ENCODE assay signal across 1 cellular context in genomic region chr15:28920781-28921331, GRCh38.
TF ChIP-seq lines count a peak whose summit lies in the region.

No MANE protein-coding gene starts in this region.

TF ChIP-seq in WTC11, 78 proteins besides CTCF, POLR2A, EP300 and RAD21 (continued from another document):
- TF ChIP-seq, protein P1, sequence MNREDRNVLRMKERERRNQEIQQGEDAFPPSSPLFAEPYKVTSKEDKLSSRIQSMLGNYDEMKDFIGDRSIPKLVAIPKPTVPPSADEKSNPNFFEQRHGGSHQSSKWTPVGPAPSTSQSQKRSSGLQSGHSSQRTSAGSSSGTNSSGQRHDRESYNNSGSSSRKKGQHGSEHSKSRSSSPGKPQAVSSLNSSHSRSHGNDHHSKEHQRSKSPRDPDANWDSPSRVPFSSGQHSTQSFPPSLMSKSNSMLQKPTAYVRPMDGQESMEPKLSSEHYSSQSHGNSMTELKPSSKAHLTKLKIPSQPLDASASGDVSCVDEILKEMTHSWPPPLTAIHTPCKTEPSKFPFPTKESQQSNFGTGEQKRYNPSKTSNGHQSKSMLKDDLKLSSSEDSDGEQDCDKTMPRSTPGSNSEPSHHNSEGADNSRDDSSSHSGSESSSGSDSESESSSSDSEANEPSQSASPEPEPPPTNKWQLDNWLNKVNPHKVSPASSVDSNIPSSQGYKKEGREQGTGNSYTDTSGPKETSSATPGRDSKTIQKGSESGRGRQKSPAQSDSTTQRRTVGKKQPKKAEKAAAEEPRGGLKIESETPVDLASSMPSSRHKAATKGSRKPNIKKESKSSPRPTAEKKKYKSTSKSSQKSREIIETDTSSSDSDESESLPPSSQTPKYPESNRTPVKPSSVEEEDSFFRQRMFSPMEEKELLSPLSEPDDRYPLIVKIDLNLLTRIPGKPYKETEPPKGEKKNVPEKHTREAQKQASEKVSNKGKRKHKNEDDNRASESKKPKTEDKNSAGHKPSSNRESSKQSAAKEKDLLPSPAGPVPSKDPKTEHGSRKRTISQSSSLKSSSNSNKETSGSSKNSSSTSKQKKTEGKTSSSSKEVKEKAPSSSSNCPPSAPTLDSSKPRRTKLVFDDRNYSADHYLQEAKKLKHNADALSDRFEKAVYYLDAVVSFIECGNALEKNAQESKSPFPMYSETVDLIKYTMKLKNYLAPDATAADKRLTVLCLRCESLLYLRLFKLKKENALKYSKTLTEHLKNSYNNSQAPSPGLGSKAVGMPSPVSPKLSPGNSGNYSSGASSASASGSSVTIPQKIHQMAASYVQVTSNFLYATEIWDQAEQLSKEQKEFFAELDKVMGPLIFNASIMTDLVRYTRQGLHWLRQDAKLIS (CRISPR knock-in tag; IDR thresholded peaks at IDR 0.05; ENCODE audit: borderline replicate concordance): no peak
- TF ChIP-seq SOX15 (CRISPR knock-in tag; IDR thresholded peaks at IDR 0.05) (no peak), USF1 (CRISPR knock-in tag; IDR thresholded peaks at IDR 0.05) (no peak), RELA (CRISPR knock-in tag; IDR thresholded peaks at IDR 0.05; ENCODE audit: borderline replicate concordance) (no peak), TEAD4 (CRISPR knock-in tag; IDR thresholded peaks at IDR 0.05) (no peak), USF2 (CRISPR knock-in tag; IDR thresholded peaks at IDR 0.05) (no peak), EMX1 (CRISPR knock-in tag; IDR thresholded peaks at IDR 0.05) (no peak), ZNF121 (CRISPR knock-in tag; IDR thresholded peaks at IDR 0.05) (no peak), ZNF232 (CRISPR knock-in tag; IDR thresholded peaks at IDR 0.05) (no peak), ZNF281 (CRISPR knock-in tag; IDR thresholded peaks at IDR 0.05) (no peak), MYBL2 (CRISPR knock-in tag; IDR thresholded peaks at IDR 0.05) (no peak), KAT7 (CRISPR knock-in tag; IDR thresholded peaks at IDR 0.05; ENCODE audit: borderline replicate concordance) (no peak)
- TF ChIP-seq, protein P2, sequence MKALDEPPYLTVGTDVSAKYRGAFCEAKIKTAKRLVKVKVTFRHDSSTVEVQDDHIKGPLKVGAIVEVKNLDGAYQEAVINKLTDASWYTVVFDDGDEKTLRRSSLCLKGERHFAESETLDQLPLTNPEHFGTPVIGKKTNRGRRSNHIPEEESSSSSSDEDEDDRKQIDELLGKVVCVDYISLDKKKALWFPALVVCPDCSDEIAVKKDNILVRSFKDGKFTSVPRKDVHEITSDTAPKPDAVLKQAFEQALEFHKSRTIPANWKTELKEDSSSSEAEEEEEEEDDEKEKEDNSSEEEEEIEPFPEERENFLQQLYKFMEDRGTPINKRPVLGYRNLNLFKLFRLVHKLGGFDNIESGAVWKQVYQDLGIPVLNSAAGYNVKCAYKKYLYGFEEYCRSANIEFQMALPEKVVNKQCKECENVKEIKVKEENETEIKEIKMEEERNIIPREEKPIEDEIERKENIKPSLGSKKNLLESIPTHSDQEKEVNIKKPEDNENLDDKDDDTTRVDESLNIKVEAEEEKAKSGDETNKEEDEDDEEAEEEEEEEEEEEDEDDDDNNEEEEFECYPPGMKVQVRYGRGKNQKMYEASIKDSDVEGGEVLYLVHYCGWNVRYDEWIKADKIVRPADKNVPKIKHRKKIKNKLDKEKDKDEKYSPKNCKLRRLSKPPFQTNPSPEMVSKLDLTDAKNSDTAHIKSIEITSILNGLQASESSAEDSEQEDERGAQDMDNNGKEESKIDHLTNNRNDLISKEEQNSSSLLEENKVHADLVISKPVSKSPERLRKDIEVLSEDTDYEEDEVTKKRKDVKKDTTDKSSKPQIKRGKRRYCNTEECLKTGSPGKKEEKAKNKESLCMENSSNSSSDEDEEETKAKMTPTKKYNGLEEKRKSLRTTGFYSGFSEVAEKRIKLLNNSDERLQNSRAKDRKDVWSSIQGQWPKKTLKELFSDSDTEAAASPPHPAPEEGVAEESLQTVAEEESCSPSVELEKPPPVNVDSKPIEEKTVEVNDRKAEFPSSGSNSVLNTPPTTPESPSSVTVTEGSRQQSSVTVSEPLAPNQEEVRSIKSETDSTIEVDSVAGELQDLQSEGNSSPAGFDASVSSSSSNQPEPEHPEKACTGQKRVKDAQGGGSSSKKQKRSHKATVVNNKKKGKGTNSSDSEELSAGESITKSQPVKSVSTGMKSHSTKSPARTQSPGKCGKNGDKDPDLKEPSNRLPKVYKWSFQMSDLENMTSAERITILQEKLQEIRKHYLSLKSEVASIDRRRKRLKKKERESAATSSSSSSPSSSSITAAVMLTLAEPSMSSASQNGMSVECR (CRISPR knock-in tag; IDR thresholded peaks at IDR 0.05; ENCODE audit: borderline replicate concordance): no peak
- TF ChIP-seq, protein P3, sequence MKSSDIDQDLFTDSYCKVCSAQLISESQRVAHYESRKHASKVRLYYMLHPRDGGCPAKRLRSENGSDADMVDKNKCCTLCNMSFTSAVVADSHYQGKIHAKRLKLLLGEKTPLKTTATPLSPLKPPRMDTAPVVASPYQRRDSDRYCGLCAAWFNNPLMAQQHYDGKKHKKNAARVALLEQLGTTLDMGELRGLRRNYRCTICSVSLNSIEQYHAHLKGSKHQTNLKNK (CRISPR knock-in tag; IDR thresholded peaks at IDR 0.05): no peak
- TF ChIP-seq, protein P4, sequence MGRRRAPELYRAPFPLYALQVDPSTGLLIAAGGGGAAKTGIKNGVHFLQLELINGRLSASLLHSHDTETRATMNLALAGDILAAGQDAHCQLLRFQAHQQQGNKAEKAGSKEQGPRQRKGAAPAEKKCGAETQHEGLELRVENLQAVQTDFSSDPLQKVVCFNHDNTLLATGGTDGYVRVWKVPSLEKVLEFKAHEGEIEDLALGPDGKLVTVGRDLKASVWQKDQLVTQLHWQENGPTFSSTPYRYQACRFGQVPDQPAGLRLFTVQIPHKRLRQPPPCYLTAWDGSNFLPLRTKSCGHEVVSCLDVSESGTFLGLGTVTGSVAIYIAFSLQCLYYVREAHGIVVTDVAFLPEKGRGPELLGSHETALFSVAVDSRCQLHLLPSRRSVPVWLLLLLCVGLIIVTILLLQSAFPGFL (CRISPR knock-in tag; IDR thresholded peaks at IDR 0.05; ENCODE audit: borderline replicate concordance): no peak
